ENCODE assay signal across 1 cellular context in the genomic region with DNA sequence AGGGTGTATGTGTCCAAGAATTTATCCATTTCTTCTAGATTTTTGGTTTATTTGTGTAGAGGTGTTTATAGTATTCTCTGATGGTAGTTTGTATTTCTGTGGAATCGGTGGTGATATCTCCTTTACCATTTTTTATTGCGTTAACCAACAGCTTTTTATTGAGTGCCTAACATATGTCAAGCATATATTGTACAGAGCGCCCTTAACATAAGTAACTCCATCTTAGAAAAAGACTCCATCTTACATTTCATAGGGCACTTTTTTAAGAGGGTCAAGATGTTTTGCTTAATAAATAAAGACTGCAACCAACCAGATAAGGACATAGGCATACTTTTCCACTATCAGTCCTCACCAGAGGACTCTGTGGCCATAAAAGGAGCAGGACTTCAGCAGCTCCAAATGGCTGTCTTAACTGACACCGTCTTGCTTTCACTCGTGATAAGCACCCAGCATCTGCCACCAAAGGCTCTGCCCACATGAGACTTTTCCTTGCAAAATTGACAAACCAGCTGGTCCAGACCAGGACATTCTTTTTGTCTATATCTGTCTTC.
TF ChIP-seq lines count a peak whose summit lies in the region.

No MANE protein-coding gene starts in this region.

TF ChIP-seq in K562, 482 proteins besides CTCF, POLR2A, EP300 and RAD21 (continued from another document and continues in another):
- TF ChIP-seq, protein P1, sequence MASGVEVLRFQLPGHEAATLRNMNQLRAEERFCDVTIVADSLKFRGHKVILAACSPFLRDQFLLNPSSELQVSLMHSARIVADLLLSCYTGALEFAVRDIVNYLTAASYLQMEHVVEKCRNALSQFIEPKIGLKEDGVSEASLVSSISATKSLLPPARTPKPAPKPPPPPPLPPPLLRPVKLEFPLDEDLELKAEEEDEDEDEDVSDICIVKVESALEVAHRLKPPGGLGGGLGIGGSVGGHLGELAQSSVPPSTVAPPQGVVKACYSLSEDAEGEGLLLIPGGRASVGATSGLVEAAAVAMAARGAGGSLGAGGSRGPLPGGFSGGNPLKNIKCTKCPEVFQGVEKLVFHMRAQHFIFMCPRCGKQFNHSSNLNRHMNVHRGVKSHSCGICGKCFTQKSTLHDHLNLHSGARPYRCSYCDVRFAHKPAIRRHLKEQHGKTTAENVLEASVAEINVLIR (CRISPR knock-in tag; IDR thresholded peaks at IDR 0.05), result peak; percentile 48; the same call in 1 of the 2 replicates
- TF ChIP-seq, protein P2, sequence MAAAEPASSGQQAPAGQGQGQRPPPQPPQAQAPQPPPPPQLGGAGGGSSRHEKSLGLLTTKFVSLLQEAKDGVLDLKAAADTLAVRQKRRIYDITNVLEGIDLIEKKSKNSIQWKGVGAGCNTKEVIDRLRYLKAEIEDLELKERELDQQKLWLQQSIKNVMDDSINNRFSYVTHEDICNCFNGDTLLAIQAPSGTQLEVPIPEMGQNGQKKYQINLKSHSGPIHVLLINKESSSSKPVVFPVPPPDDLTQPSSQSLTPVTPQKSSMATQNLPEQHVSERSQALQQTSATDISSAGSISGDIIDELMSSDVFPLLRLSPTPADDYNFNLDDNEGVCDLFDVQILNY (CRISPR knock-in tag; IDR thresholded peaks at IDR 0.05), result no peak
- TF ChIP-seq MCM7 (IDR thresholded peaks at IDR 0.05) (no peak), CBFA2T3 (IDR thresholded peaks at IDR 0.05) (peak; percentile 77), STAT5B (CRISPR knock-in tag; IDR thresholded peaks at IDR 0.05) (peak; percentile 39; the same call in 1 of the 2 replicates), TEAD1 (CRISPR knock-in tag; IDR thresholded peaks at IDR 0.05) (peak in 1 of 2 experiments; percentile 83; a peak in 2 of 4 replicates), CAMTA2 (CRISPR knock-in tag; conservative IDR thresholded peaks at IDR 0.05) (no peak), ASH1L (IDR thresholded peaks at IDR 0.05; ENCODE audit: borderline replicate concordance, low read depth, partially characterized antibody) (no peak), NUFIP1 (IDR thresholded peaks at IDR 0.05; ENCODE audit: partially characterized antibody) (no peak), GATA2 (CRISPR knock-in tag; IDR thresholded peaks at IDR 0.05) (no peak), PHF20 (IDR thresholded peaks at IDR 0.05; ENCODE audit: partially characterized antibody) (no peak), STAG1 (CRISPR knock-in tag; IDR thresholded peaks at IDR 0.05; ENCODE audit: borderline replicate concordance) (no peak), ZNF551 (CRISPR knock-in tag; IDR thresholded peaks at IDR 0.05) (no peak), CHCHD3 (CRISPR knock-in tag; IDR thresholded peaks at IDR 0.05) (no peak), CC2D1A (IDR thresholded peaks at IDR 0.05) (no peak), POLR2AphosphoS5 (IDR thresholded peaks at IDR 0.05; ENCODE audit: control insufficient read depth, insufficient read depth, low read depth, low read length) (no peak), YY1 (IDR thresholded peaks at IDR 0.05; ENCODE audit: borderline replicate concordance in 1 of 3, control insufficient read depth in 1 of 3, extremely low read depth in 1 of 3, insufficient read depth in 3 of 3, insufficient read length in 1 of 3, insufficient replicate concordance in 2 of 3, low read depth in 1 of 3, low read length in 2 of 3) (no peak), TAF7 (tag; IDR thresholded peaks at IDR 0.05) (no peak), CSDE1 (IDR thresholded peaks at IDR 0.05) (no peak), CBX5 (IDR thresholded peaks at IDR 0.05; ENCODE audit: borderline replicate concordance, low read depth) (no peak), POLR3G (IDR thresholded peaks at IDR 0.05; ENCODE audit: extremely low read depth, insufficient read length, insufficient replicate concordance) (no peak), ZBTB17 (CRISPR knock-in tag; IDR thresholded peaks at IDR 0.05) (peak; percentile 81; the same call in 1 of the 2 replicates), PHTF2 (CRISPR knock-in tag; IDR thresholded peaks at IDR 0.05) (no peak), ZBTB8A (IDR thresholded peaks at IDR 0.05; ENCODE audit: partially characterized antibody) (no peak), ZNF707 (CRISPR knock-in tag; conservative IDR thresholded peaks at IDR 0.05) (no peak), ZNF668 (CRISPR knock-in tag; IDR thresholded peaks at IDR 0.05) (0 out of 2 replicates have a peak, but pooled peaks have one; percentile 70), TGIF2 (CRISPR knock-in tag; IDR thresholded peaks at IDR 0.05) (no peak), RBM39 (optimal IDR thresholded peaks at IDR 0.05; ENCODE audit: low read depth, low read length) (no peak), HMG20B (CRISPR knock-in tag; IDR thresholded peaks at IDR 0.05) (no peak), SREBF2 (CRISPR knock-in tag; IDR thresholded peaks at IDR 0.05) (no peak), ZC3H8 (IDR thresholded peaks at IDR 0.05) (no peak), PURB (CRISPR knock-in tag; IDR thresholded peaks at IDR 0.05; ENCODE audit: low read depth) (no peak), DMBX1 (CRISPR knock-in tag; IDR thresholded peaks at IDR 0.05; ENCODE audit: borderline replicate concordance) (peak; percentile 33; the same call in 1 of the 2 replicates), NR4A1 (CRISPR knock-in tag; IDR thresholded peaks at IDR 0.05) (no peak), NR4A1 (tag; IDR thresholded peaks at IDR 0.05) (peak; percentile 81; the same call in 1 of the 2 replicates), KLF1 (tag; IDR thresholded peaks at IDR 0.05) (no peak), ZNF282 (CRISPR knock-in tag; IDR thresholded peaks at IDR 0.05) (no peak), LEF1 (IDR thresholded peaks at IDR 0.05) (no peak), ZNF445 (CRISPR knock-in tag; IDR thresholded peaks at IDR 0.05; ENCODE audit: low read depth) (no peak), ZNF354B (CRISPR knock-in tag; IDR thresholded peaks at IDR 0.05) (no peak), PHB2 (IDR thresholded peaks at IDR 0.05; ENCODE audit: low read depth) (no peak), ATF7 (IDR thresholded peaks at IDR 0.05) (no peak), ZNF263 (CRISPR knock-in tag; IDR thresholded peaks at IDR 0.05; ENCODE audit: borderline replicate concordance) (no peak), SMARCA4 (IDR thresholded peaks at IDR 0.05) (no peak), TBP (optimal IDR thresholded peaks at IDR 0.05; ENCODE audit: low read depth, low read length) (no peak), PRMT5 (CRISPR knock-in tag; IDR thresholded peaks at IDR 0.05) (no peak)
- TF ChIP-seq, protein P3, sequence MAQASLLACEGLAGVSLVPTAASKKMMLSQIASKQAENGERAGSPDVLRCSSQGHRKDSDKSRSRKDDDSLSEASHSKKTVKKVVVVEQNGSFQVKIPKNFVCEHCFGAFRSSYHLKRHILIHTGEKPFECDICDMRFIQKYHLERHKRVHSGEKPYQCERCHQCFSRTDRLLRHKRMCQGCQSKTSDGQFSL (CRISPR knock-in tag; IDR thresholded peaks at IDR 0.05), result no peak
- TF ChIP-seq, protein P3 (tag; IDR thresholded peaks at IDR 0.05), result peak in 1 of 2 experiments; percentile 87; a peak in 2 of 4 replicates
- TF ChIP-seq, protein P4, sequence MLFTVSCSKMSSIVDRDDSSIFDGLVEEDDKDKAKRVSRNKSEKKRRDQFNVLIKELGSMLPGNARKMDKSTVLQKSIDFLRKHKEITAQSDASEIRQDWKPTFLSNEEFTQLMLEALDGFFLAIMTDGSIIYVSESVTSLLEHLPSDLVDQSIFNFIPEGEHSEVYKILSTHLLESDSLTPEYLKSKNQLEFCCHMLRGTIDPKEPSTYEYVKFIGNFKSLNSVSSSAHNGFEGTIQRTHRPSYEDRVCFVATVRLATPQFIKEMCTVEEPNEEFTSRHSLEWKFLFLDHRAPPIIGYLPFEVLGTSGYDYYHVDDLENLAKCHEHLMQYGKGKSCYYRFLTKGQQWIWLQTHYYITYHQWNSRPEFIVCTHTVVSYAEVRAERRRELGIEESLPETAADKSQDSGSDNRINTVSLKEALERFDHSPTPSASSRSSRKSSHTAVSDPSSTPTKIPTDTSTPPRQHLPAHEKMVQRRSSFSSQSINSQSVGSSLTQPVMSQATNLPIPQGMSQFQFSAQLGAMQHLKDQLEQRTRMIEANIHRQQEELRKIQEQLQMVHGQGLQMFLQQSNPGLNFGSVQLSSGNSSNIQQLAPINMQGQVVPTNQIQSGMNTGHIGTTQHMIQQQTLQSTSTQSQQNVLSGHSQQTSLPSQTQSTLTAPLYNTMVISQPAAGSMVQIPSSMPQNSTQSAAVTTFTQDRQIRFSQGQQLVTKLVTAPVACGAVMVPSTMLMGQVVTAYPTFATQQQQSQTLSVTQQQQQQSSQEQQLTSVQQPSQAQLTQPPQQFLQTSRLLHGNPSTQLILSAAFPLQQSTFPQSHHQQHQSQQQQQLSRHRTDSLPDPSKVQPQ (CRISPR knock-in tag; IDR thresholded peaks at IDR 0.05; ENCODE audit: borderline replicate concordance), result no peak
- TF ChIP-seq, protein P5, sequence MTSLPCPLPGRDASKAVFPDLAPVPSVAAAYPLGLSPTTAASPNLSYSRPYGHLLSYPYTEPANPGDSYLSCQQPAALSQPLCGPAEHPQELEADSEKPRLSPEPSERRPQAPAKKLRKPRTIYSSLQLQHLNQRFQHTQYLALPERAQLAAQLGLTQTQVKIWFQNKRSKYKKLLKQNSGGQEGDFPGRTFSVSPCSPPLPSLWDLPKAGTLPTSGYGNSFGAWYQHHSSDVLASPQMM (CRISPR knock-in tag; IDR thresholded peaks at IDR 0.05), result no peak
- TF ChIP-seq, protein P6, sequence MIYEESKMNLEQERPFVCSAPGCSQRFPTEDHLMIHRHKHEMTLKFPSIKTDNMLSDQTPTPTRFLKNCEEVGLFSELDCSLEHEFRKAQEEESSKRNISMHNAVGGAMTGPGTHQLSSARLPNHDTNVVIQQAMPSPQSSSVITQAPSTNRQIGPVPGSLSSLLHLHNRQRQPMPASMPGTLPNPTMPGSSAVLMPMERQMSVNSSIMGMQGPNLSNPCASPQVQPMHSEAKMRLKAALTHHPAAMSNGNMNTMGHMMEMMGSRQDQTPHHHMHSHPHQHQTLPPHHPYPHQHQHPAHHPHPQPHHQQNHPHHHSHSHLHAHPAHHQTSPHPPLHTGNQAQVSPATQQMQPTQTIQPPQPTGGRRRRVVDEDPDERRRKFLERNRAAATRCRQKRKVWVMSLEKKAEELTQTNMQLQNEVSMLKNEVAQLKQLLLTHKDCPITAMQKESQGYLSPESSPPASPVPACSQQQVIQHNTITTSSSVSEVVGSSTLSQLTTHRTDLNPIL (CRISPR knock-in tag; IDR thresholded peaks at IDR 0.05), result no peak
- TF ChIP-seq, protein P7, sequence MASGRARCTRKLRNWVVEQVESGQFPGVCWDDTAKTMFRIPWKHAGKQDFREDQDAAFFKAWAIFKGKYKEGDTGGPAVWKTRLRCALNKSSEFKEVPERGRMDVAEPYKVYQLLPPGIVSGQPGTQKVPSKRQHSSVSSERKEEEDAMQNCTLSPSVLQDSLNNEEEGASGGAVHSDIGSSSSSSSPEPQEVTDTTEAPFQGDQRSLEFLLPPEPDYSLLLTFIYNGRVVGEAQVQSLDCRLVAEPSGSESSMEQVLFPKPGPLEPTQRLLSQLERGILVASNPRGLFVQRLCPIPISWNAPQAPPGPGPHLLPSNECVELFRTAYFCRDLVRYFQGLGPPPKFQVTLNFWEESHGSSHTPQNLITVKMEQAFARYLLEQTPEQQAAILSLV (tag; IDR thresholded peaks at IDR 0.05), result peak; percentile 90
- TF ChIP-seq, protein P8, sequence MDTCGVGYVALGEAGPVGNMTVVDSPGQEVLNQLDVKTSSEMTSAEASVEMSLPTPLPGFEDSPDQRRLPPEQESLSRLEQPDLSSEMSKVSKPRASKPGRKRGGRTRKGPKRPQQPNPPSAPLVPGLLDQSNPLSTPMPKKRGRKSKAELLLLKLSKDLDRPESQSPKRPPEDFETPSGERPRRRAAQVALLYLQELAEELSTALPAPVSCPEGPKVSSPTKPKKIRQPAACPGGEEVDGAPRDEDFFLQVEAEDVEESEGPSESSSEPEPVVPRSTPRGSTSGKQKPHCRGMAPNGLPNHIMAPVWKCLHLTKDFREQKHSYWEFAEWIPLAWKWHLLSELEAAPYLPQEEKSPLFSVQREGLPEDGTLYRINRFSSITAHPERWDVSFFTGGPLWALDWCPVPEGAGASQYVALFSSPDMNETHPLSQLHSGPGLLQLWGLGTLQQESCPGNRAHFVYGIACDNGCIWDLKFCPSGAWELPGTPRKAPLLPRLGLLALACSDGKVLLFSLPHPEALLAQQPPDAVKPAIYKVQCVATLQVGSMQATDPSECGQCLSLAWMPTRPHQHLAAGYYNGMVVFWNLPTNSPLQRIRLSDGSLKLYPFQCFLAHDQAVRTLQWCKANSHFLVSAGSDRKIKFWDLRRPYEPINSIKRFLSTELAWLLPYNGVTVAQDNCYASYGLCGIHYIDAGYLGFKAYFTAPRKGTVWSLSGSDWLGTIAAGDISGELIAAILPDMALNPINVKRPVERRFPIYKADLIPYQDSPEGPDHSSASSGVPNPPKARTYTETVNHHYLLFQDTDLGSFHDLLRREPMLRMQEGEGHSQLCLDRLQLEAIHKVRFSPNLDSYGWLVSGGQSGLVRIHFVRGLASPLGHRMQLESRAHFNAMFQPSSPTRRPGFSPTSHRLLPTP (IDR thresholded peaks at IDR 0.05; ENCODE audit: borderline replicate concordance, extremely low read depth, insufficient read length), result no peak
- TF ChIP-seq, protein P9, sequence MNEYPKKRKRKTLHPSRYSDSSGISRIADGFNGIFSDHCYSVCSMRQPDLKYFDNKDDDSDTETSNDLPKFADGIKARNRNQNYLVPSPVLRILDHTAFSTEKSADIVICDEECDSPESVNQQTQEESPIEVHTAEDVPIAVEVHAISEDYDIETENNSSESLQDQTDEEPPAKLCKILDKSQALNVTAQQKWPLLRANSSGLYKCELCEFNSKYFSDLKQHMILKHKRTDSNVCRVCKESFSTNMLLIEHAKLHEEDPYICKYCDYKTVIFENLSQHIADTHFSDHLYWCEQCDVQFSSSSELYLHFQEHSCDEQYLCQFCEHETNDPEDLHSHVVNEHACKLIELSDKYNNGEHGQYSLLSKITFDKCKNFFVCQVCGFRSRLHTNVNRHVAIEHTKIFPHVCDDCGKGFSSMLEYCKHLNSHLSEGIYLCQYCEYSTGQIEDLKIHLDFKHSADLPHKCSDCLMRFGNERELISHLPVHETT (CRISPR knock-in tag; conservative IDR thresholded peaks at IDR 0.05 in 1 of 2, IDR thresholded peaks at IDR 0.05 in 1 of 2), result no peak
- TF ChIP-seq, protein P10, sequence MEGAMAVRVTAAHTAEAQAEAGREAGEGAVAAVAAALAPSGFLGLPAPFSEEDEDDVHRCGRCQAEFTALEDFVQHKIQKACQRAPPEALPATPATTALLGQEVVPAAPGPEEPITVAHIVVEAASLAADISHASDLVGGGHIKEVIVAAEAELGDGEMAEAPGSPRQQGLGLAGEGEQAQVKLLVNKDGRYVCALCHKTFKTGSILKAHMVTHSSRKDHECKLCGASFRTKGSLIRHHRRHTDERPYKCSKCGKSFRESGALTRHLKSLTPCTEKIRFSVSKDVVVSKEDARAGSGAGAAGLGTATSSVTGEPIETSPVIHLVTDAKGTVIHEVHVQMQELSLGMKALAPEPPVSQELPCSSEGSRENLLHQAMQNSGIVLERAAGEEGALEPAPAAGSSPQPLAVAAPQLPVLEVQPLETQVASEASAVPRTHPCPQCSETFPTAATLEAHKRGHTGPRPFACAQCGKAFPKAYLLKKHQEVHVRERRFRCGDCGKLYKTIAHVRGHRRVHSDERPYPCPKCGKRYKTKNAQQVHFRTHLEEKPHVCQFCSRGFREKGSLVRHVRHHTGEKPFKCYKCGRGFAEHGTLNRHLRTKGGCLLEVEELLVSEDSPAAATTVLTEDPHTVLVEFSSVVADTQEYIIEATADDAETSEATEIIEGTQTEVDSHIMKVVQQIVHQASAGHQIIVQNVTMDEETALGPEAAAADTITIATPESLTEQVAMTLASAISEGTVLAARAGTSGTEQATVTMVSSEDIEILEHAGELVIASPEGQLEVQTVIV (CRISPR knock-in tag; IDR thresholded peaks at IDR 0.05; ENCODE audit: borderline replicate concordance), result no peak
